8 cellular contexts compared by ENCODE assay signal in genomic region chr10:133394801-133395221, GRCh38. TPM values are rescaled to one million over a fixed set of nuclear protein-coding genes. Genes with fewer than 3 reads are reported as not detected.
DNase-seq lines count a peak whose midpoint lies in the region; ATAC-seq and TF ChIP-seq lines count a peak whose summit lies in the region.

No MANE protein-coding gene starts in this region.

- POLR2A ChIA-PET in HEK293T (lab: Yijun Ruan, JAX), result interaction anchor here (0.7 to 1.8 kb wide), 3 partner anchors 15 to 66 kb away, joined by 3 to 8 read pairs (median 3); partner anchors contain the start of gene PAOX
- POLR2A ChIA-PET in activated CD4-positive, alpha-beta memory T cell treated with anti-CD3 and anti-CD28 coated beads, Interleukin-2, amount 10 ng/mL, durations not matched to agents 7 days and 5 days (lab: Charles Lee), result interaction anchor here (1.5 to 2.2 kb wide), 2 partner anchors 22 to 27 kb away, joined by 5 to 6 read pairs; partner anchors contain the start of gene ECHS1

- intact Hi-C loops in heart right ventricle (cut with DNase I), result no loop called here

- no peaks in the 10 kb centered on the region for H3K27me3 ChIP-seq in heart right ventricle
- H3K27me3 ChIP-seq in skeletal muscle tissue (ENCODE audit: control insufficient read depth in 3 of 3, insufficient read depth in 3 of 3, low read length in 3 of 3), result no peaks in the 10 kb centered on the region

- DNase-seq in HEK293T (ENCODE audit: extremely low spot score), result peak; percentile 11
- no peak for DNase-seq in activated CD4-positive, alpha-beta memory T cell treated with anti-CD3 and anti-CD28 coated beads, Interleukin-2, amount 10 ng/mL, durations not matched to agents 7 days and 5 days
- DNase-seq in heart right ventricle, result no peak
- no peak for DNase-seq in activated CD4-positive, alpha-beta T cell treated with anti-CD3 and anti-CD28 coated beads, Interleukin-2, amount 50 U/mL, for 4 hours
- DNase-seq in effector CD4-positive, alpha-beta T cell, result no peak

- peak overlapping the region; percentile 81 for H3K4me3 Mint-ChIP-seq in activated CD4-positive, alpha-beta memory T cell treated with anti-CD3 and anti-CD28 coated beads, Interleukin-2, amount 10 ng/mL, durations not matched to agents 7 days and 5 days

- 25 to 32% methylated on average over 21 of the region's 21 CpGs for WGBS in heart right ventricle, 2 donors

- H3K4me1 Mint-ChIP-seq in activated CD4-positive, alpha-beta memory T cell treated with anti-CD3 and anti-CD28 coated beads, Interleukin-2, amount 10 ng/mL, durations not matched to agents 7 days and 5 days, result peaks cover 69% of the 10 kb centered on the region

- peaks cover 45% of the 10 kb centered on the region for H3K36me3 Mint-ChIP-seq in activated CD4-positive, alpha-beta memory T cell treated with anti-CD3 and anti-CD28 coated beads, Interleukin-2, amount 10 ng/mL, durations not matched to agents 7 days and 5 days (ENCODE audit: low read depth)

- no peaks in the 10 kb centered on the region for H3K9me3 Mint-ChIP-seq in activated CD4-positive, alpha-beta memory T cell treated with anti-CD3 and anti-CD28 coated beads, Interleukin-2, amount 10 ng/mL, durations not matched to agents 7 days and 5 days

- H3K27me3 Mint-ChIP-seq in activated CD4-positive, alpha-beta memory T cell treated with anti-CD3 and anti-CD28 coated beads, Interleukin-2, amount 10 ng/mL, durations not matched to agents 7 days and 5 days, result no peaks in the 10 kb centered on the region

- CTCF ChIA-PET in HEK293T (lab: Yijun Ruan, JAX), result no interaction called here
- CTCF ChIA-PET in activated CD4-positive, alpha-beta memory T cell treated with anti-CD3 and anti-CD28 coated beads, Interleukin-2, amount 10 ng/mL, durations not matched to agents 7 days and 5 days (lab: Charles Lee), result no interaction called here

- peak overlapping the region; percentile 92 to 97 (median 94) for H3K9ac ChIP-seq in skeletal muscle tissue (ENCODE audit: low read depth in 1 of 3, low read length in 3 of 3)

- TF ChIP-seq CTCF in heart right ventricle (IDR thresholded peaks at IDR 0.05), result no peak

- ATAC-seq in heart right ventricle, result peak in 1 of 8 donors; percentile 13
- no peak for ATAC-seq in HG02610 (IDR thresholded peaks at IDR 0.05; ENCODE audit: unreplicated experiment)
- ATAC-seq in HG02870 (IDR thresholded peaks at IDR 0.05; ENCODE audit: unreplicated experiment), result no peak

- H3K4me1 ChIP-seq in heart right ventricle, result peaks cover 3 to 27% (median 14%) of the 10 kb centered on the region in 9 donors
- peaks cover 5 to 9% (median 6%) of the 10 kb centered on the region in 3 donors for H3K4me1 ChIP-seq in skeletal muscle tissue (ENCODE audit: control insufficient read depth in 3 of 3, insufficient read depth in 3 of 3, low read length in 3 of 3)

- peak overlapping the region; percentile 84 for H3K27ac Mint-ChIP-seq in activated CD4-positive, alpha-beta memory T cell treated with anti-CD3 and anti-CD28 coated beads, Interleukin-2, amount 10 ng/mL, durations not matched to agents 7 days and 5 days

- no peaks in the 10 kb centered on the region for H3K9me3 ChIP-seq in heart right ventricle
- H3K9me3 ChIP-seq in skeletal muscle tissue (ENCODE audit: control insufficient read depth in 3 of 3, low read length in 3 of 3), result no peaks in the 10 kb centered on the region

- H3K27ac ChIP-seq in heart right ventricle, result peak overlapping the region in 9 of 10 donors; percentile 71 to 97 (median 91)
- H3K27ac ChIP-seq in skeletal muscle tissue (ENCODE audit: low read depth, low read length), result peak overlapping the region; percentile 76

- H3K4me3 ChIP-seq in heart right ventricle, result peak overlapping the region; percentile 55 to 99 (median 88)
- peak overlapping the region; percentile 81 to 95 (median 88) for H3K4me3 ChIP-seq in skeletal muscle tissue (ENCODE audit: low read length in 3 of 3)

- H3K36me3 ChIP-seq in heart right ventricle, result peaks cover 0 to 43% (median 15%) of the 10 kb centered on the region in 9 donors
- H3K36me3 ChIP-seq in skeletal muscle tissue (ENCODE audit: control insufficient read depth in 3 of 3, insufficient read depth in 3 of 3, low read length in 3 of 3), result peaks cover 32 to 37% (median 36%) of the 10 kb centered on the region in 3 donors

TF ChIP-seq in HEK293T, 16 proteins besides CTCF, POLR2A, EP300 and RAD21:
- no peak for TF ChIP-seq SUZ12 (IDR thresholded peaks at IDR 0.05)
- TF ChIP-seq BHLHE40 (IDR thresholded peaks at IDR 0.05; ENCODE audit: borderline replicate concordance), result no peak
- no peak for TF ChIP-seq NFRKB (IDR thresholded peaks at IDR 0.05)
- no peak for TF ChIP-seq L3MBTL2 (conservative IDR thresholded peaks at IDR 0.05)
- no peak for TF ChIP-seq CTBP1 (IDR thresholded peaks at IDR 0.05; ENCODE audit: borderline replicate concordance)
- no peak for TF ChIP-seq ARNT (IDR thresholded peaks at IDR 0.05)
- TF ChIP-seq HDGF (IDR thresholded peaks at IDR 0.05; ENCODE audit: borderline replicate concordance), result no peak
- TF ChIP-seq TARDBP (IDR thresholded peaks at IDR 0.05), result no peak
- TF ChIP-seq ZNF384 (IDR thresholded peaks at IDR 0.05), result no peak
- no peak for TF ChIP-seq SP1 (IDR thresholded peaks at IDR 0.05)
- no peak for TF ChIP-seq ELF4 (IDR thresholded peaks at IDR 0.05)
- no peak for TF ChIP-seq FOXK2 (IDR thresholded peaks at IDR 0.05)
- no peak for TF ChIP-seq FOXA1 (IDR thresholded peaks at IDR 0.05)
- TF ChIP-seq LEF1 (IDR thresholded peaks at IDR 0.05; ENCODE audit: borderline replicate concordance), result no peak
- TF ChIP-seq FOXM1 (IDR thresholded peaks at IDR 0.05; ENCODE audit: borderline replicate concordance), result no peak
- no peak for TF ChIP-seq PKNOX1 (IDR thresholded peaks at IDR 0.05)

RNA-seq across cellular contexts. Expression of gene MTG1, which starts 0.9 kb away (rescaled TPM):
- 10 to 100 TPM; 41.7 to 42.2 TPM for total RNA-seq in activated CD4-positive, alpha-beta memory T cell treated with anti-CD3 and anti-CD28 coated beads, Interleukin-2, amount 10 ng/mL, durations not matched to agents 7 days and 5 days
- 10 to 100 TPM; 17.4 to 28.0 (median 22.1) TPM for total RNA-seq in heart right ventricle
- polyA plus RNA-seq in heart right ventricle, result 10 to 100 TPM; 34.2 to 36.2 TPM
- total RNA-seq in skeletal muscle tissue, result 21.9 TPM

RNA-seq across cellular contexts. Expression of gene PAOX, which starts 15.7 kb away (rescaled TPM):
- total RNA-seq in activated CD4-positive, alpha-beta memory T cell treated with anti-CD3 and anti-CD28 coated beads, Interleukin-2, amount 10 ng/mL, durations not matched to agents 7 days and 5 days, result 1 to 10 TPM; 5.9 to 7.8 TPM
- total RNA-seq in heart right ventricle, result 1 to 10 TPM; 1.5 to 4.4 (median 2.5) TPM
- polyA plus RNA-seq in heart right ventricle, result 1 to 10 TPM; 3.8 to 4.1 TPM
- 7.3 TPM for total RNA-seq in skeletal muscle tissue

RNA-seq across cellular contexts. Expression of gene ECHS1, which starts 21.7 kb away (rescaled TPM):
- 10 to 100 TPM; 31.3 to 31.6 TPM for total RNA-seq in activated CD4-positive, alpha-beta memory T cell treated with anti-CD3 and anti-CD28 coated beads, Interleukin-2, amount 10 ng/mL, durations not matched to agents 7 days and 5 days
- 100 to 1,000 TPM; 180 to 275 (median 225) TPM for total RNA-seq in heart right ventricle
- 100 to 1,000 TPM; 117 to 124 TPM for polyA plus RNA-seq in heart right ventricle
- total RNA-seq in skeletal muscle tissue, result 76.7 TPM

RNA-seq across cellular contexts. Expression of gene SPRN, which starts 29.6 kb away (rescaled TPM):
- total RNA-seq in activated CD4-positive, alpha-beta memory T cell treated with anti-CD3 and anti-CD28 coated beads, Interleukin-2, amount 10 ng/mL, durations not matched to agents 7 days and 5 days, result not detected
- under 1 TPM in 1 of 10 donors, not detected in 9; 0.09 TPM for total RNA-seq in heart right ventricle
- polyA plus RNA-seq in heart right ventricle, result under 1 TPM; 0.07 to 0.22 TPM
- total RNA-seq in skeletal muscle tissue, result 0.52 TPM

RNA-seq across cellular contexts. Expression of gene FUOM, which starts 37.0 kb away (rescaled TPM):
- total RNA-seq in activated CD4-positive, alpha-beta memory T cell treated with anti-CD3 and anti-CD28 coated beads, Interleukin-2, amount 10 ng/mL, durations not matched to agents 7 days and 5 days, result 10 to 100 TPM; 11.2 to 11.4 TPM
- total RNA-seq in heart right ventricle (10 to 100 TPM in 2 of 10 donors, 1 to 10 TPM in 8; 2.0 to 13.5 (median 5.1) TPM), skeletal muscle tissue (9.4 TPM)
- polyA plus RNA-seq in heart right ventricle, result 10 to 100 TPM; 16.5 to 17.0 TPM
